In genomic region chr2:179574061-179574519, GRCh38 we compare ENCODE assay signal across 16 cellular contexts.
"Had no signal": no experiment of that assay in that cellular context is flagged by ENCODE, and none has a peak within 500 bp of the region (broad histone marks: within the 10 kb centered on the region; RNA-seq: fewer than 3 reads in every experiment).

No MANE protein-coding gene starts in this region.

- H3K36me3 Mint-ChIP-seq: immature natural killer cell, natural killer cell had no signal

- H3K4me3 ChIP-seq: upper lobe of left lung had no signal

- DNase-seq: activated B cell treated with CpG ODN at 0.5 μM for 24 hours; activated CD4-positive, alpha-beta T cell treated with anti-CD3 and anti-CD28 coated beads, Interleukin-2, amount 10 ng/mL, durations not matched to agents 24 days and 14 days; activated CD8-positive, alpha-beta memory T cell treated with anti-CD3 and anti-CD28 coated beads for 24 hours; activated naive CD4-positive, alpha-beta T cell treated with Interleukin-2 at 50 U/mL for 16 hours; central memory CD4-positive, alpha-beta T cell; cortex of kidney; effector memory CD4-positive, alpha-beta T cell; immature natural killer cell; left cardiac atrium; natural killer cell; nucleus accumbens; stimulated activated CD4-positive, alpha-beta T cell treated with anti-CD3 and anti-CD28 coated beads, Interleukin-2, amount 100 ng/mL, for 48 hours; stimulated activated naive CD4-positive, alpha-beta T cell treated with Interleukin-2 at 50 U/mL for 16 hours; T-helper 17 cell; upper lobe of left lung had no signal

- H3K9me3 ChIP-seq: upper lobe of left lung had no signal

- H3K27me3 Mint-ChIP-seq: activated CD4-positive, alpha-beta T cell treated with anti-CD3 and anti-CD28 coated beads, Interleukin-2, amount 10 ng/mL, durations not matched to agents 24 days and 14 days; T-helper 17 cell had no signal

- H3K9me3 Mint-ChIP-seq: activated B cell treated with CpG ODN at 0.5 μM for 24 hours; activated CD4-positive, alpha-beta T cell treated with anti-CD3 and anti-CD28 coated beads, Interleukin-2, amount 10 ng/mL, durations not matched to agents 24 days and 14 days had no signal

- H3K27ac ChIP-seq: epithelial cell of prostate, upper lobe of left lung had no signal

- H3K4me1 Mint-ChIP-seq: activated B cell treated with CpG ODN at 0.5 μM for 24 hours; activated CD4-positive, alpha-beta T cell treated with anti-CD3 and anti-CD28 coated beads, Interleukin-2, amount 10 ng/mL, durations not matched to agents 24 days and 14 days; immature natural killer cell; natural killer cell; T-helper 17 cell had no signal

- H3K27ac Mint-ChIP-seq: activated B cell treated with CpG ODN at 0.5 μM for 24 hours; activated CD4-positive, alpha-beta T cell treated with anti-CD3 and anti-CD28 coated beads, Interleukin-2, amount 10 ng/mL, durations not matched to agents 24 days and 14 days; immature natural killer cell; natural killer cell; T-helper 17 cell had no signal

- H3K36me3 ChIP-seq: upper lobe of left lung had no signal

- H3K4me3 Mint-ChIP-seq: activated B cell treated with CpG ODN at 0.5 μM for 24 hours; activated CD4-positive, alpha-beta T cell treated with anti-CD3 and anti-CD28 coated beads, Interleukin-2, amount 10 ng/mL, durations not matched to agents 24 days and 14 days; immature natural killer cell; natural killer cell; T-helper 17 cell had no signal

- ATAC-seq: left cardiac atrium, natural killer cell, T-helper 17 cell had no signal

- H3K27me3 ChIP-seq: upper lobe of left lung had no signal
